Comparison of ENCODE assay signal across 15 cellular contexts in genomic region chr10:43069597-43069996, GRCh38. TPM values are rescaled to one million over a fixed set of nuclear protein-coding genes. Genes with fewer than 3 reads are reported as not detected.
DNase-seq lines count a peak whose midpoint lies in the region; ATAC-seq and TF ChIP-seq lines count a peak whose summit lies in the region.
"Had no signal": no experiment of that assay in that cellular context is flagged by ENCODE, and none has a peak within 500 bp of the region (broad histone marks: within the 10 kb centered on the region; RNA-seq: fewer than 3 reads in every experiment).

No MANE protein-coding gene starts in this region.

- H3K4me2 ChIP-seq in SK-N-SH (no peak overlapping the region), BLaER1 (no peak overlapping the region), neuronal stem cell (ENCODE audit: insufficient read depth, low read length, poor library complexity, severe bottlenecking) (no peak overlapping the region)

- H3K9me2 ChIP-seq in SK-N-SH = no peaks in the 10 kb centered on the region

- H3K27ac Mint-ChIP-seq in naive thymus-derived CD8-positive, alpha-beta T cell = no peak overlapping the region
- H3K27ac Mint-ChIP-seq: CD4-positive, alpha-beta T cell had no signal

- H3K36me3 Mint-ChIP-seq in naive thymus-derived CD8-positive, alpha-beta T cell = no peaks in the 10 kb centered on the region

- no peak overlapping the region for H2BK12ac ChIP-seq in neuronal stem cell (ENCODE audit: low read length)

- ATAC-seq in SK-N-SH treated with all-trans-retinoic acid at 6 μM for 48 hours = no peak
- no peak for ATAC-seq in naive thymus-derived CD8-positive, alpha-beta T cell
- no peak for ATAC-seq in HG03354 (IDR thresholded peaks at IDR 0.05; ENCODE audit: poor library complexity, severe bottlenecking, unreplicated experiment)
- ATAC-seq: HCT116 had no signal

- WGBS in SK-N-SH (ENCODE audit: low lambda C conversion rate) = no CpG with 5 or more reads among the region's 4 CpGs
- WGBS in neuronal stem cell (ENCODE audit: extremely low coverage in 2 of 2, insufficient read length in 2 of 2, insufficient replicate concordance in 1 of 2), 2 donors = no CpG with 5 or more reads among the region's 4 CpGs

- no peak overlapping the region for H3K4me3 Mint-ChIP-seq in naive thymus-derived CD8-positive, alpha-beta T cell
- H3K4me3 Mint-ChIP-seq: CD4-positive, alpha-beta T cell had no signal

- no peaks in the 10 kb centered on the region for H3K79me2 ChIP-seq in SK-N-SH (ENCODE audit: insufficient read depth)

- no peak overlapping the region for H3K14ac ChIP-seq in neuronal stem cell (ENCODE audit: low read length)

- no peak overlapping the region for H3K9ac ChIP-seq in SK-N-SH
- 0 out of 2 replicates have a peak overlapping the region, but pooled peaks have one; percentile 24 for H3K9ac ChIP-seq in BLaER1
- no peak overlapping the region for H3K9ac ChIP-seq in neuronal stem cell (ENCODE audit: low read depth, low read length, poor library complexity)

- H3K4me1 ChIP-seq in SK-N-SH (ENCODE audit: control insufficient read depth in 1 of 2, insufficient read depth in 2 of 2, low read depth in 1 of 2, low read length in 1 of 2) = peaks cover 0 to 77% of the 10 kb centered on the region in 2 experiments; a peak in 1 of 4 replicates
- H3K4me1 ChIP-seq in BLaER1 = no peaks in the 10 kb centered on the region
- H3K4me1 ChIP-seq in neuronal stem cell (ENCODE audit: control insufficient read depth in 2 of 2, insufficient read depth in 1 of 2, low read depth in 1 of 2, low read length in 2 of 2) = peaks cover 0 to 6% of the 10 kb centered on the region in 2 donors

- TF ChIP-seq RAD21 in SK-N-SH (IDR thresholded peaks at IDR 0.05; ENCODE audit: low read length) = no peak

- H3K23ac ChIP-seq in neuronal stem cell (ENCODE audit: low read depth, low read length, poor library complexity) = no peak overlapping the region

- DNase-seq in SK-N-SH (peak; percentile 63), SK-N-DZ (ENCODE audit: low spot score) (peak; percentile 33), neuronal stem cell (ENCODE audit: low spot score) (no peak), KG1 (lab: John Stamatoyannopoulos, UW) (no peak)
- no peak for DNase-seq in naive thymus-derived CD8-positive, alpha-beta T cell
- DNase-seq: 8988T; AML-193; C1 segment of cervical spinal cord; Calu3; CD4-positive, alpha-beta T cell; DMS 273 treated with DMSO at 0.1 percent for 48 hours had no signal

- no peak overlapping the region for H4K8ac ChIP-seq in neuronal stem cell (ENCODE audit: low read depth, low read length)

- no peaks in the 10 kb centered on the region for H3K27me3 ChIP-seq in SK-N-SH (ENCODE audit: insufficient read depth)
- H3K27me3 ChIP-seq in BLaER1 = no peaks in the 10 kb centered on the region
- H3K27me3 ChIP-seq in neuronal stem cell (ENCODE audit: control insufficient read depth in 3 of 3, insufficient read depth in 3 of 3, low read depth in 1 of 3, low read length in 3 of 3) = peaks cover 0 to 31% (median 0%) of the 10 kb centered on the region in 3 experiments

- POLR2A ChIA-PET in SK-N-SH (lab: Yijun Ruan, JAX) = interaction anchor here (0.6 to 2.6 kb wide), 5 partner anchors 9 to 198 kb away, joined by 3 to 11 read pairs (median 3); no protein-coding TSS in a partner anchor
- POLR2A ChIA-PET in naive thymus-derived CD8-positive, alpha-beta T cell (lab: Charles Lee) = no interaction called here

- TF ChIP-seq EP300 in SK-N-SH (IDR thresholded peaks at IDR 0.05; ENCODE audit: borderline replicate concordance in 1 of 2, low read depth in 1 of 2, low read length in 1 of 2) = peak in 1 of 2 experiments; percentile 17; a peak in 1 of 4 replicates

- H3K4me1 Mint-ChIP-seq in naive thymus-derived CD8-positive, alpha-beta T cell = no peaks in the 10 kb centered on the region

- H3K79me1 ChIP-seq in neuronal stem cell (ENCODE audit: low read depth, low read length) = no peaks in the 10 kb centered on the region

- no peak overlapping the region for H2BK5ac ChIP-seq in neuronal stem cell (ENCODE audit: low read length)

- H4K91ac ChIP-seq in neuronal stem cell (ENCODE audit: low read depth, low read length, poor library complexity) = no peak overlapping the region

- CTCF ChIA-PET in SK-N-SH (lab: Yijun Ruan, JAX) = interaction anchor here (0.7 to 5.1 kb wide), 8 partner anchors 9 to 202 kb away, joined by 3 to 19 read pairs (median 4); no protein-coding TSS in a partner anchor

- no peak overlapping the region for H2BK15ac ChIP-seq in neuronal stem cell (ENCODE audit: low read length)

- peak overlapping the region in 1 of 2 experiments; percentile 88; a peak in 2 of 4 replicates for H3K27ac ChIP-seq in SK-N-SH (ENCODE audit: low read depth in 2 of 2, low read length in 1 of 2)
- no peak overlapping the region for H3K27ac ChIP-seq in BLaER1
- H3K27ac ChIP-seq in neuronal stem cell (replicated peaks; ENCODE audit: low read length) = no peak overlapping the region

- H3K36me3 ChIP-seq in SK-N-SH (replicated peaks in 1 of 2; ENCODE audit: control insufficient read depth in 1 of 2, insufficient read depth in 2 of 2, low read length in 1 of 2) = no peaks in the 10 kb centered on the region
- no peaks in the 10 kb centered on the region for H3K36me3 ChIP-seq in BLaER1
- H3K36me3 ChIP-seq in neuronal stem cell (replicated peaks in 1 of 2; ENCODE audit: control insufficient read depth in 2 of 2, insufficient read depth in 2 of 2, low read length in 2 of 2) = no peaks in the 10 kb centered on the region

- no peak for TF ChIP-seq CTCF in SK-N-SH (IDR thresholded peaks at IDR 0.05)

- no peaks in the 10 kb centered on the region for H3F3A ChIP-seq in SK-N-SH (replicated peaks; ENCODE audit: insufficient read depth)

- H3K18ac ChIP-seq in neuronal stem cell (ENCODE audit: low read length) = no peak overlapping the region

- H2BK120ac ChIP-seq in neuronal stem cell (ENCODE audit: low read depth, low read length) = no peak overlapping the region

- no peak overlapping the region for H3K4ac ChIP-seq in neuronal stem cell (ENCODE audit: low read length)

- no peaks in the 10 kb centered on the region for H3K9me3 ChIP-seq in SK-N-SH
- no peaks in the 10 kb centered on the region for H3K9me3 ChIP-seq in BLaER1
- no peaks in the 10 kb centered on the region for H3K9me3 ChIP-seq in neuronal stem cell (replicated peaks in 1 of 2; ENCODE audit: control insufficient read depth in 2 of 2, insufficient read depth in 1 of 2, low read depth in 1 of 2, low read length in 2 of 2)

- H4K20me1 ChIP-seq in SK-N-SH (ENCODE audit: insufficient read depth) (no peaks in the 10 kb centered on the region), BLaER1 (no peaks in the 10 kb centered on the region)

- H3K27me3 Mint-ChIP-seq in naive thymus-derived CD8-positive, alpha-beta T cell = peaks cover 0 to 5% (median 5%) of the 10 kb centered on the region in 5 donors

- H2AK5ac ChIP-seq in neuronal stem cell (ENCODE audit: low read depth, low read length) = peak overlapping the region; percentile 3

- no peaks in the 10 kb centered on the region for H3K9me3 Mint-ChIP-seq in naive thymus-derived CD8-positive, alpha-beta T cell
- H3K9me3 Mint-ChIP-seq: CD4-positive, alpha-beta T cell had no signal

- H3K4me3 ChIP-seq in SK-N-SH (ENCODE audit: low read depth in 2 of 2, low read length in 1 of 2) (no peak overlapping the region), BLaER1 (no peak overlapping the region), neuronal stem cell (ENCODE audit: low read length in 2 of 2) (no peak overlapping the region)

- H2AFZ ChIP-seq in SK-N-SH (ENCODE audit: low read depth) (no peak overlapping the region), neuronal stem cell (ENCODE audit: low read length) (no peak overlapping the region)

TF ChIP-seq in SK-N-SH treated with all-trans-retinoic acid at 6 μM for 48 hours, 23 proteins besides CTCF, POLR2A, EP300 and RAD21:
- TF ChIP-seq CSRNP3 (CRISPR knock-in tag; IDR thresholded peaks at IDR 0.05) (no peak), ZFP3 (CRISPR knock-in tag; IDR thresholded peaks at IDR 0.05) (no peak)
TF ChIP-seq in SK-N-SH treated with all-trans-retinoic acid at 6 μM for 48 hours: peak in this region for 0.

RNA-seq across cellular contexts. Expression of gene RET, which starts 7.3 kb away (rescaled TPM):
- 3.2 and 6.8 TPM in 2 replicates for polyA plus RNA-seq in SK-N-SH (2012; rRNA removed)
- polyA plus RNA-seq in SK-N-SH (2012; cell fraction: cytosol; rRNA removed) = 5.8 and 12.3 TPM in 2 replicates
- polyA plus RNA-seq in SK-N-SH (2012; cell fraction: nucleus; rRNA removed) = 11.5 and 17.8 TPM in 2 replicates
- polyA plus RNA-seq in SK-N-DZ (2014; cell fraction: cytosol; rRNA removed) = 11.9 and 13.3 TPM in 2 replicates
- polyA plus RNA-seq in SK-N-DZ (2014; cell fraction: nucleus; rRNA removed) = 21.6 and 29.1 TPM in 2 replicates
- polyA plus RNA-seq in neuronal stem cell (2013, experiment 1 of 2) = 2.3 TPM
- polyA plus RNA-seq in neuronal stem cell (2013, experiment 2 of 2) = 2.2 TPM
- not detected for total RNA-seq in naive thymus-derived CD8-positive, alpha-beta T cell
- not detected for polyA plus RNA-seq in naive thymus-derived CD8-positive, alpha-beta T cell
- total RNA-seq: Calu3; CD4-positive, alpha-beta T cell had no signal

Comparison
In these comparisons a context has a peak if more than half of its experiments do, and no peak if none do; other contexts are left out.
1. DNase-seq: peak in SK-N-SH (single experiment) and SK-N-DZ (single experiment); none in neuronal stem cell (single experiment), naive thymus-derived CD8-positive, alpha-beta T cell (0 of 10) and KG1 (single experiment).